In genomic region chr12:19288603-19289244, GRCh38 we compare ENCODE assay signal across 8 cellular contexts.
A peak's percentile ranks its signal among the peaks of the same experiment; 100 is the strongest.
DNase-seq lines count a peak whose midpoint lies in the region; ATAC-seq, FAIRE-seq and TF ChIP-seq lines count a peak whose summit lies in the region.

No MANE protein-coding gene starts in this region.

- TF ChIP-seq EP300 in GM12878 (IDR thresholded peaks at IDR 0.05; ENCODE audit: borderline replicate concordance in 1 of 2, control insufficient read depth in 1 of 2, low read depth in 2 of 2, low read length in 2 of 2): no peak

- no peak overlapping the region for H3K4me3 ChIP-seq in GM12878

- no peak overlapping the region for H3K9ac ChIP-seq in GM12878 (ENCODE audit: control insufficient read depth, insufficient read depth, low read length)

- no peaks in the 10 kb centered on the region for H4K20me1 ChIP-seq in GM12878 (ENCODE audit: control insufficient read depth, insufficient read depth)

- intact Hi-C loops in GM12878 (cut with micrococcal nuclease; ENCODE audit: unreplicated experiment): loop anchor here (1.0 kb wide), 1 partner anchor 427 kb away; no protein-coding TSS in a partner anchor

- no peaks in the 10 kb centered on the region for H3K79me2 ChIP-seq in GM12878 (ENCODE audit: control insufficient read depth, insufficient read depth, low read length)

- 53% methylated on average over 2 of the region's 2 CpGs for WGBS in GM12878 (ENCODE audit: insufficient coverage, insufficient replicate concordance, low lambda C conversion rate, missing lambda C conversion rate)

- H3K27ac ChIP-seq in C4-2B (no peak overlapping the region), GM12878 (ENCODE audit: control insufficient read depth, insufficient read depth) (no peak overlapping the region)

- POLR2A ChIA-PET in GM12878 (lab: Charles Lee): no interaction called here

- FAIRE-seq in GM12878 (lab: Jason Lieb, UNC): peak; percentile 56

- peak; percentile 45; the same call in 1 of the 2 replicates for TF ChIP-seq RAD21 in GM12878 (IDR thresholded peaks at IDR 0.05; ENCODE audit: insufficient read depth, low read depth, low read length)

- SMC1A ChIA-PET in GM12878 (lab: Charles Lee; ENCODE audit: uncharacterized antibody, unreplicated experiment): no interaction called here

- ATAC-seq in GM19438 (IDR thresholded peaks at IDR 0.05; ENCODE audit: low read depth, unreplicated experiment) (peak; percentile 70), GM12878 (peak; percentile 69), GM21528 (IDR thresholded peaks at IDR 0.05; ENCODE audit: low FRiP score, unreplicated experiment) (no peak), esophagus mucosa (no peak)

- TF ChIP-seq CTCF in C4-2B (conservative IDR thresholded peaks at IDR 0.05) (peak; percentile 90), GM12878 (IDR thresholded peaks at IDR 0.05 in 2 of 3, conservative IDR thresholded peaks at IDR 0.05 in 1 of 3; ENCODE audit: control insufficient read depth in 2 of 3, extremely low read depth in 1 of 3, insufficient read depth in 1 of 3, low read depth in 3 of 3, low read length in 3 of 3) (peak; percentile 46 to 59 (median 58); a peak in 5 of 6 replicates)

- no TSS peak for BruUV-seq in GM12878 (replicated peaks; lab: Mats Ljungman, UMichigan)

- H2AFZ ChIP-seq in GM12878 (ENCODE audit: control insufficient read depth, low read depth, low read length): no peak overlapping the region

- H3K27me3 ChIP-seq in GM12878 (replicated peaks in 1 of 2; ENCODE audit: control insufficient read depth in 2 of 2, insufficient read depth in 2 of 2, low read length in 1 of 2): no peaks in the 10 kb centered on the region

- CTCF ChIA-PET in GM12878 (lab: Yijun Ruan, JAX): interaction anchor here (0.7 to 1.9 kb wide), 5 partner anchors 10 to 344 kb away, joined by 3 to 10 read pairs (median 3); no protein-coding TSS in a partner anchor

- RAD21 ChIA-PET in GM12878 (lab: Charles Lee; ENCODE audit: unreplicated experiment): interaction anchor here (1.4 kb wide), 1 partner anchor 12 kb away, joined by 3 read pairs; no protein-coding TSS in a partner anchor

- H3K4me1 ChIP-seq in GM12878 (ENCODE audit: control insufficient read depth, insufficient read depth, low read length): no peaks in the 10 kb centered on the region

- H3K36me3 ChIP-seq in GM12878 (ENCODE audit: control insufficient read depth in 2 of 2, insufficient read depth in 2 of 2, low read length in 1 of 2): no peaks in the 10 kb centered on the region

- no peaks in the 10 kb centered on the region for H3K9me3 ChIP-seq in GM12878 (replicated peaks; ENCODE audit: control insufficient read depth, insufficient read depth, low read length)

- TF ChIP-seq POLR2A in GM12878 (IDR thresholded peaks at IDR 0.05; ENCODE audit: low read depth, low read length): no peak

- in situ Hi-C loops in GM12878 (cut with MboI): no loop called here

- H3K4me2 ChIP-seq in GM12878 (ENCODE audit: control insufficient read depth, insufficient read depth): no peak overlapping the region

- DNase-seq in NCI-H1694 treated with DMSO at 0.1 percent for 48 hours (lab: John Stamatoyannopoulos, UW) (peak; percentile 50), GM12878 (ENCODE audit: low read depth, low spot score) (no peak), kidney tubule cell (ENCODE audit: low spot score) (peak; percentile 46)
- no peak for DNase-seq in stimulated activated CD4-positive, alpha-beta T cell treated with anti-CD3 and anti-CD28 coated beads, Interleukin-4, amount 100 ng/mL, for 1 hour

TF ChIP-seq in GM12878, 131 proteins besides CTCF, POLR2A, EP300 and RAD21:
- TF ChIP-seq ASH2L (IDR thresholded peaks at IDR 0.05; ENCODE audit: borderline replicate concordance, low read depth) (no peak), SMC3 (IDR thresholded peaks at IDR 0.05; ENCODE audit: borderline replicate concordance, low read length) (peak; percentile 48; the same call in 1 of the 2 replicates), SMAD1 (IDR thresholded peaks at IDR 0.05; ENCODE audit: low read depth, partially characterized antibody) (no peak)
- TF ChIP-seq, protein P1, sequence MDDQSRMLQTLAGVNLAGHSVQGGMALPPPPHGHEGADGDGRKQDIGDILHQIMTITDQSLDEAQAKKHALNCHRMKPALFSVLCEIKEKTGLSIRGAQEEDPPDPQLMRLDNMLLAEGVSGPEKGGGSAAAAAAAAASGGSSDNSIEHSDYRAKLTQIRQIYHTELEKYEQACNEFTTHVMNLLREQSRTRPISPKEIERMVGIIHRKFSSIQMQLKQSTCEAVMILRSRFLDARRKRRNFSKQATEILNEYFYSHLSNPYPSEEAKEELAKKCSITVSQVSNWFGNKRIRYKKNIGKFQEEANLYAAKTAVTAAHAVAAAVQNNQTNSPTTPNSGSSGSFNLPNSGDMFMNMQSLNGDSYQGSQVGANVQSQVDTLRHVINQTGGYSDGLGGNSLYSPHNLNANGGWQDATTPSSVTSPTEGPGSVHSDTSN (IDR thresholded peaks at IDR 0.05; ENCODE audit: insufficient replicate concordance, low read depth, low read length): peak; percentile 14
- TF ChIP-seq, protein P2, sequence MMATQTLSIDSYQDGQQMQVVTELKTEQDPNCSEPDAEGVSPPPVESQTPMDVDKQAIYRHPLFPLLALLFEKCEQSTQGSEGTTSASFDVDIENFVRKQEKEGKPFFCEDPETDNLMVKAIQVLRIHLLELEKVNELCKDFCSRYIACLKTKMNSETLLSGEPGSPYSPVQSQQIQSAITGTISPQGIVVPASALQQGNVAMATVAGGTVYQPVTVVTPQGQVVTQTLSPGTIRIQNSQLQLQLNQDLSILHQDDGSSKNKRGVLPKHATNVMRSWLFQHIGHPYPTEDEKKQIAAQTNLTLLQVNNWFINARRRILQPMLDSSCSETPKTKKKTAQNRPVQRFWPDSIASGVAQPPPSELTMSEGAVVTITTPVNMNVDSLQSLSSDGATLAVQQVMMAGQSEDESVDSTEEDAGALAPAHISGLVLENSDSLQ (IDR thresholded peaks at IDR 0.05): peak; percentile 86
TF ChIP-seq in GM12878: peak in this region for 3.

Comparison
In these comparisons a context has a peak if more than half of its experiments do, and no peak if none do; other contexts are left out.
1. ATAC-seq: peak in GM19438 (single experiment) and GM12878 (single experiment); none in GM21528 (single experiment) and esophagus mucosa (single experiment).
2. DNase-seq: peak in NCI-H1694 treated with DMSO at 0.1 percent for 48 hours (single experiment) and kidney tubule cell (single experiment); none in GM12878 (single experiment) and stimulated activated CD4-positive, alpha-beta T cell treated with anti-CD3 and anti-CD28 coated beads, Interleukin-4, amount 100 ng/mL, for 1 hour (single experiment).